Comparison of ENCODE assay signal across 24 cellular contexts in the genomic region with DNA sequence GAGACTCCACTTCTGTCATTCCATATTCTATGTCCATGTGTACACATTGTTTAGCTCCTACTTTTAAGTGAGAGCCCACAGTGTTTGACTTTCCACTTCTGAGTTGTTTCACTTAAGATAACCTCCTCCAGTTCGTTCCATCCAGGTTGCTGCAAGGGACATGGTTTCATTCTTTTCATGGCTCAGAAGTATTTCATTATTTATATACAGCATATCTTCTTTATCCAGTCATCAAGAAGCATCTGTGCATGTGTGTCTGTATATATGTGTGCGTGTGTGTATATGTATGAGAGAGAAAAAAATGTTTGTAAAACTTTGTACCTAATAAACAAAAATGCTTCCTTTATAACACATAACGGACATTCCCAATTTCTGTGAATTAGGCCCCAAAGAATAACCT.
"Had no signal": no experiment of that assay in that cellular context is flagged by ENCODE, and none has a peak within 500 bp of the region (broad histone marks: within the 10 kb centered on the region; RNA-seq: fewer than 3 reads in every experiment).

No MANE protein-coding gene starts in this region.

- H2AFZ ChIP-seq: neural progenitor cell had no signal

- H3K27me3 ChIP-seq: esophagus squamous epithelium, neural progenitor cell, spleen, testis, tibial artery had no signal

- H3K27ac ChIP-seq: esophagus squamous epithelium, neural progenitor cell, psoas muscle, skin epidermis, spleen, testis, tibial artery had no signal

- H3K4me3 ChIP-seq: esophagus squamous epithelium, neural progenitor cell, psoas muscle, skin epidermis, spleen, testis, tibial artery had no signal

- H3K4me2 ChIP-seq: neural progenitor cell had no signal

- H3K4me1 ChIP-seq: neural progenitor cell, psoas muscle, testis had no signal

- ATAC-seq: effector memory CD8-positive, alpha-beta T cell; left lobe of liver; naive thymus-derived CD4-positive, alpha-beta T cell; psoas muscle; right cardiac atrium; stimulated activated memory B cell treated with anti-CD40 and anti-IgM and Interleukin-4, amounts not matched to agents 10 μg/mL and 1 μg/mL and 100 μg/mL, for 72 hours; stimulated activated naive CD8-positive, alpha-beta T cell treated with anti-CD3 and anti-CD28 coated beads, Interleukin-15, Interleukin-2, amounts not matched to agents 100 U/mL and 50 U/mL, for 24 hours had no signal

- H3K27me3 Mint-ChIP-seq: effector memory CD8-positive, alpha-beta T cell; naive thymus-derived CD4-positive, alpha-beta T cell; stimulated activated memory B cell treated with anti-CD40 and anti-IgM and Interleukin-4, amounts not matched to agents 10 μg/mL and 1 μg/mL and 100 μg/mL, for 72 hours; type B pancreatic cell had no signal

- H3K9me3 ChIP-seq: esophagus squamous epithelium, psoas muscle, spleen, testis, tibial artery had no signal

- DNase-seq: cerebellar nuclear complex; effector memory CD8-positive, alpha-beta T cell; erythroblast; esophagus squamous epithelium; foreskin melanocyte; hypothalamus; immature natural killer cell; mesendoderm; midbrain; naive thymus-derived CD4-positive, alpha-beta T cell; psoas muscle; right cardiac atrium; spleen; stimulated activated CD4-positive, alpha-beta T cell treated with anti-CD3 and anti-CD28 coated beads, Interleukin-4, amount 100 ng/mL, for 4 hours; stimulated activated naive CD8-positive, alpha-beta T cell treated with anti-CD3 and anti-CD28 coated beads, Interleukin-15, Interleukin-2, amounts not matched to agents 100 U/mL and 50 U/mL, for 24 hours; substantia nigra; testis; tibial artery had no signal

- H3K9me3 Mint-ChIP-seq: effector memory CD8-positive, alpha-beta T cell; immature natural killer cell; naive thymus-derived CD4-positive, alpha-beta T cell; nephron; neural progenitor cell; stimulated activated memory B cell treated with anti-CD40 and anti-IgM and Interleukin-4, amounts not matched to agents 10 μg/mL and 1 μg/mL and 100 μg/mL, for 72 hours; type B pancreatic cell had no signal

- H3K9ac ChIP-seq: neural progenitor cell had no signal

- H3K27ac Mint-ChIP-seq: effector memory CD8-positive, alpha-beta T cell; immature natural killer cell; nephron; neural progenitor cell; stimulated activated memory B cell treated with anti-CD40 and anti-IgM and Interleukin-4, amounts not matched to agents 10 μg/mL and 1 μg/mL and 100 μg/mL, for 72 hours; type B pancreatic cell had no signal

- H3K4me3 Mint-ChIP-seq: effector memory CD8-positive, alpha-beta T cell; immature natural killer cell; naive thymus-derived CD4-positive, alpha-beta T cell; nephron; neural progenitor cell; stimulated activated memory B cell treated with anti-CD40 and anti-IgM and Interleukin-4, amounts not matched to agents 10 μg/mL and 1 μg/mL and 100 μg/mL, for 72 hours; type B pancreatic cell had no signal
